Comparison of ENCODE assay signal across 24 cellular contexts in genomic region chr2:3703741-3704355, GRCh38. TPM values are rescaled to one million over a fixed set of nuclear protein-coding genes. Genes with fewer than 3 reads are reported as not detected.
DNase-seq lines count a peak whose midpoint lies in the region; ATAC-seq, FAIRE-seq and TF ChIP-seq lines count a peak whose summit lies in the region.
"Had no signal": no experiment of that assay in that cellular context is flagged by ENCODE, and none has a peak within 500 bp of the region (broad histone marks: within the 10 kb centered on the region; RNA-seq: fewer than 3 reads in every experiment).

No MANE protein-coding gene starts in this region.

- H3K4me2 ChIP-seq in A549 (peak overlapping the region; percentile 59), GM23338 (peak overlapping the region; percentile 76; the same call in 1 of the 2 replicates), HepG2 (ENCODE audit: low read depth, low read length) (no peak overlapping the region)
- H3K4me2 ChIP-seq: KMS-11 had no signal

- H3K9me3 ChIP-seq in A549: peaks cover 2% of the 10 kb centered on the region; the same call in 1 of the 3 replicates
- no peaks in the 10 kb centered on the region for H3K9me3 ChIP-seq in ascending aorta
- no peaks in the 10 kb centered on the region for H3K9me3 ChIP-seq in HepG2 (ENCODE audit: low read length)

- CTCF ChIA-PET in A549 (lab: Yijun Ruan, JAX) (no interaction called here), HepG2 (lab: Yijun Ruan, JAX; ENCODE audit: low intra/inter-chr PET ratio, low total read pairs) (no interaction called here)

- H3K36me3 ChIP-seq in GM23338 (ENCODE audit: insufficient read depth): no peaks in the 10 kb centered on the region
- H3K36me3 ChIP-seq in ascending aorta: no peaks in the 10 kb centered on the region
- H3K36me3 ChIP-seq in HepG2 (replicated peaks in 1 of 2; ENCODE audit: control insufficient read depth in 1 of 2, insufficient read depth in 2 of 2, low read length in 2 of 2): no peaks in the 10 kb centered on the region
- H3K36me3 ChIP-seq: WERI-Rb-1 had no signal

- no peak overlapping the region for H3K9ac ChIP-seq in HepG2 (ENCODE audit: insufficient read depth, low read depth, low read length)
- H3K9ac ChIP-seq: KMS-11 had no signal

- H3K4me3 ChIP-seq in A549 (peak overlapping the region; percentile 27), GM23338 (peak overlapping the region; percentile 54), ascending aorta (peak overlapping the region; percentile 44 to 56), HepG2 (replicated peaks in 1 of 3; ENCODE audit: insufficient read depth in 1 of 3, low read depth in 2 of 3, low read length in 3 of 3) (no peak overlapping the region)

- H3K27ac ChIP-seq in A549: no peak overlapping the region
- H3K27ac ChIP-seq in GM23338 (ENCODE audit: low read depth): no peak overlapping the region
- H3K27ac ChIP-seq in ascending aorta: no peak overlapping the region
- no peak overlapping the region for H3K27ac ChIP-seq in HepG2 (ENCODE audit: extremely low read length, insufficient read depth, low read length)
- H3K27ac ChIP-seq: HL-60, KMS-11, WERI-Rb-1 had no signal

- no peak for FAIRE-seq in A549 (lab: Jason Lieb, UNC)
- no peak for FAIRE-seq in HepG2 (lab: Jason Lieb, UNC)
- FAIRE-seq: GM12891 had no signal

- peaks cover 65% of the 10 kb centered on the region for H3K9me3 Mint-ChIP-seq in GM23338
- no peaks in the 10 kb centered on the region for H3K9me3 Mint-ChIP-seq in activated T-cell treated with anti-CD3 and anti-CD28 coated beads, Interleukin-2, amount 50 U/mL, for 4 hours

- BruUV-seq in HepG2 (replicated peaks; lab: Mats Ljungman, UMichigan): no TSS peak

- H3K79me2 ChIP-seq in GM23338 (replicated peaks; ENCODE audit: insufficient read depth): no peaks in the 10 kb centered on the region
- no peaks in the 10 kb centered on the region for H3K79me2 ChIP-seq in HepG2 (ENCODE audit: insufficient read depth, low read length)

- peaks cover 9% of the 10 kb centered on the region for H3K27me3 Mint-ChIP-seq in GM23338 (ENCODE audit: insufficient read depth, low read depth, poor library complexity)
- peaks cover 34% of the 10 kb centered on the region for H3K27me3 Mint-ChIP-seq in activated T-cell treated with anti-CD3 and anti-CD28 coated beads, Interleukin-2, amount 50 U/mL, for 4 hours (ENCODE audit: low read depth)

- no peaks in the 10 kb centered on the region for H3K9me2 ChIP-seq in GM23338 (ENCODE audit: insufficient read depth)

- TF ChIP-seq EP300 in A549 (IDR thresholded peaks at IDR 0.05) (no peak), HepG2 (IDR thresholded peaks at IDR 0.05; ENCODE audit: low read depth in 2 of 2, low read length in 2 of 2) (no peak), HepG2 (CRISPR knock-in tag; IDR thresholded peaks at IDR 0.05; ENCODE audit: borderline replicate concordance) (no peak)

- WGBS in A549 (ENCODE audit: missing lambda C conversion rate): 39% methylated on average over 44 of the region's 75 CpGs
- 91% methylated on average over 75 of the region's 75 CpGs for WGBS in HepG2 (ENCODE audit: low lambda C conversion rate)

- POLR2A ChIA-PET in A549 (lab: Yijun Ruan, JAX): no interaction called here
- POLR2A ChIA-PET in HepG2 (lab: Yijun Ruan, JAX): no interaction called here

- no peak for DNase-seq in A549 (ENCODE audit: low read depth in 1 of 2, low spot score in 1 of 2)
- DNase-seq in GM23338 (ENCODE audit: low spot score): peak; percentile 38
- no peak for DNase-seq in ascending aorta (ENCODE audit: low spot score in 2 of 2)
- no peak for DNase-seq in HepG2 (ENCODE audit: low spot score)
- DNase-seq in COR-L47 (lab: John Stamatoyannopoulos, UW): no peak
- DNase-seq in activated T-cell treated with anti-CD3 and anti-CD28 coated beads, Interleukin-2, amount 50 U/mL, for 4 hours: no peak
- DNase-seq in GM20000 (ENCODE audit: low spot score): no peak
- DNase-seq: activated CD4-positive, alpha-beta memory T cell treated with anti-CD3 and anti-CD28 coated beads, Interleukin-2, amount 10 ng/mL, durations not matched to agents 7 days and 5 days; cerebellar nuclear complex; GDM1; NCI-H1105; NCI-H226; occipital lobe; Right ventricle myocardium superior; stimulated activated CD4-positive, alpha-beta T cell treated with anti-CD3 and anti-CD28 coated beads, Interleukin-2, amount 100 ng/mL, for 48 hours; WERI-Rb-1 had no signal

- H3K36me3 Mint-ChIP-seq in GM23338 (ENCODE audit: low read depth): peaks cover 6% of the 10 kb centered on the region
- no peaks in the 10 kb centered on the region for H3K36me3 Mint-ChIP-seq in activated T-cell treated with anti-CD3 and anti-CD28 coated beads, Interleukin-2, amount 50 U/mL, for 4 hours (ENCODE audit: insufficient read depth)

- TF ChIP-seq POLR2A in A549 (IDR thresholded peaks at IDR 0.05; ENCODE audit: low read length) (no peak), HepG2 (IDR thresholded peaks at IDR 0.05; ENCODE audit: insufficient read depth in 1 of 2, low read depth in 2 of 2, low read length in 2 of 2) (no peak)

- H3K27me3 ChIP-seq in GM23338 (ENCODE audit: insufficient read depth) (peaks cover 32% of the 10 kb centered on the region), ascending aorta (no peaks in the 10 kb centered on the region), HepG2 (ENCODE audit: control insufficient read depth in 1 of 2, insufficient read depth in 2 of 2, low read length in 2 of 2) (peaks cover 0 to 20% of the 10 kb centered on the region in 2 experiments; a peak in 2 of 5 replicates)

- peaks cover 3% of the 10 kb centered on the region; the same call in 1 of the 3 replicates for H3K4me1 Mint-ChIP-seq in GM23338
- H3K4me1 Mint-ChIP-seq in activated T-cell treated with anti-CD3 and anti-CD28 coated beads, Interleukin-2, amount 50 U/mL, for 4 hours (ENCODE audit: low read depth): no peaks in the 10 kb centered on the region
- H3K4me1 Mint-ChIP-seq: activated CD4-positive, alpha-beta memory T cell treated with anti-CD3 and anti-CD28 coated beads, Interleukin-2, amount 10 ng/mL, durations not matched to agents 7 days and 5 days had no signal

- H3F3A ChIP-seq in GM23338 (replicated peaks; ENCODE audit: low read depth): no peaks in the 10 kb centered on the region

- H4K20me1 ChIP-seq in GM23338 (replicated peaks; ENCODE audit: insufficient read depth) (no peaks in the 10 kb centered on the region), HepG2 (ENCODE audit: insufficient read depth, low read length) (no peaks in the 10 kb centered on the region)

- H2AFZ ChIP-seq in GM23338 (peak overlapping the region; percentile 72; the same call in 1 of the 2 replicates), HepG2 (ENCODE audit: low read length) (no peak overlapping the region)

- no peak overlapping the region for H3K27ac Mint-ChIP-seq in GM23338
- H3K27ac Mint-ChIP-seq: activated CD4-positive, alpha-beta memory T cell treated with anti-CD3 and anti-CD28 coated beads, Interleukin-2, amount 10 ng/mL, durations not matched to agents 7 days and 5 days; T-helper 1 cell treated with Interleukin-12 subunit alpha and Interleukin-12 subunit beta and Interleukin-4 antibody, amounts not matched to agents 30 μg/mL and 1 μg/mL, for 36 hours had no signal

- in situ Hi-C loops in HepG2 (cut with HindIII; ENCODE audit: extremely low pct_ligation_motif_present, low pct_unique_long_range_greater_than_20kb): no loop called here

- no peak overlapping the region for H3K4me3 Mint-ChIP-seq in GM23338
- no peak overlapping the region for H3K4me3 Mint-ChIP-seq in activated T-cell treated with anti-CD3 and anti-CD28 coated beads, Interleukin-2, amount 50 U/mL, for 4 hours
- H3K4me3 Mint-ChIP-seq: activated CD4-positive, alpha-beta memory T cell treated with anti-CD3 and anti-CD28 coated beads, Interleukin-2, amount 10 ng/mL, durations not matched to agents 7 days and 5 days; T-helper 1 cell treated with Interleukin-12 subunit alpha and Interleukin-12 subunit beta and Interleukin-4 antibody, amounts not matched to agents 30 μg/mL and 1 μg/mL, for 36 hours had no signal

- H3K4me1 ChIP-seq in A549 (no peaks in the 10 kb centered on the region; the same call in 2 of the 3 replicates), GM23338 (ENCODE audit: insufficient read depth) (peaks cover 4% of the 10 kb centered on the region), ascending aorta (peaks cover 4 to 20% of the 10 kb centered on the region in 2 donors), HepG2 (ENCODE audit: insufficient read depth, low read length) (no peaks in the 10 kb centered on the region)

- ATAC-seq in A549 (peak; percentile 32 to 46; a peak in 4 of 6 replicates), GM23338 (no peak), HepG2 (peak; percentile 27; the same call in 1 of the 3 replicates), GM18498 (IDR thresholded peaks at IDR 0.05; ENCODE audit: unreplicated experiment) (no peak)
- ATAC-seq in activated T-cell treated with anti-CD3 and anti-CD28 coated beads, Interleukin-2, amount 50 U/mL, for 4 hours: no peak
- ATAC-seq: left lobe of liver had no signal

- TF ChIP-seq RAD21 in A549 (conservative IDR thresholded peaks at IDR 0.05 in 1 of 2, IDR thresholded peaks at IDR 0.05 in 1 of 2): no peak
- no peak for TF ChIP-seq RAD21 in HepG2 (CRISPR knock-in tag; IDR thresholded peaks at IDR 0.05)

- TF ChIP-seq CTCF in A549 (IDR thresholded peaks at IDR 0.05): no peak
- no peak for TF ChIP-seq CTCF in GM23338 (conservative IDR thresholded peaks at IDR 0.05; ENCODE audit: low read depth in 2 of 2)
- TF ChIP-seq CTCF in ascending aorta (IDR thresholded peaks at IDR 0.05): no peak
- no peak for TF ChIP-seq CTCF in HepG2 (CRISPR knock-in tag; IDR thresholded peaks at IDR 0.05)
- TF ChIP-seq CTCF in GM20000 (IDR thresholded peaks at IDR 0.05; ENCODE audit: extremely low read depth, missing control alignments): no peak

- intact Hi-C loops in ascending aorta (cut with DNase I) (no loop called here), HepG2 (cut with micrococcal nuclease; ENCODE audit: unreplicated experiment) (no loop called here)

RNA-seq across cellular contexts. Expression of gene DCDC2C, which starts 0.5 kb away (rescaled TPM):
- polyA plus RNA-seq in A549 (2011; rRNA removed): not detected in 2 replicates
- polyA plus RNA-seq in A549 (2012; cell fraction: cytosol; rRNA removed): not detected in 2 replicates
- not detected in 2 replicates for polyA plus RNA-seq in A549 (2012; cell fraction: nucleus; rRNA removed)
- polyA plus RNA-seq in A549 (2017; fragmentation: RNase III; extraction: RNeasy Plus Mini Kit Qiagen cat#74134 plus additional on column Dnase treatment): not detected in 3 replicates
- not detected in 2 replicates for polyA minus RNA-seq in A549 (2011; rRNA and poly(A)+ RNA removed)
- total RNA-seq in GM23338 (2014; rRNA removed; shearing (Covaris generic)): not detected in 2 replicates
- polyA plus RNA-seq in GM23338 (2016; fragmentation: Nextera tagmentation; extraction: Ambion mirVana): 0.45 and 0.50 TPM in 2 replicates
- total RNA-seq in ascending aorta: 2.4 TPM
- total RNA-seq in HepG2 (2016; rRNA removed; fragmentation: Illumina TruSeq; extraction: Trizol): not detected in 2 replicates
- not detected in 2 replicates for total RNA-seq in HepG2 (2016; cell fraction: cytosol; rRNA removed; fragmentation: Illumina TruSeq; extraction: Trizol; ENCODE audit: low read depth)
- total RNA-seq in HepG2 (2016; cell fraction: insoluble cytoplasmic fraction; rRNA removed; fragmentation: Illumina TruSeq; extraction: Trizol): not detected in 2 replicates
- not detected in 2 replicates for total RNA-seq in HepG2 (2016; cell fraction: membrane; rRNA removed; fragmentation: Illumina TruSeq; extraction: Trizol)
- not detected in 2 replicates for total RNA-seq in HepG2 (2016; cell fraction: nucleus; rRNA removed; fragmentation: Illumina TruSeq; extraction: Trizol)
- polyA plus RNA-seq in HepG2 (2011; rRNA removed): not detected in 2 replicates
- not detected in 2 replicates for polyA plus RNA-seq in HepG2 (2011; cell fraction: cytosol; rRNA removed)
- not detected in 2 replicates for polyA plus RNA-seq in HepG2 (2011; cell fraction: nucleus; rRNA removed)
- not detected in 2 replicates for polyA plus RNA-seq in HepG2 (2012)
- not detected in 2 replicates for polyA plus RNA-seq in HepG2 (2016; cell fraction: cytosol; fragmentation: Illumina TruSeq; extraction: Trizol; ENCODE audit: low read depth)
- not detected in 2 replicates for polyA plus RNA-seq in HepG2 (2016; cell fraction: insoluble cytoplasmic fraction; fragmentation: Illumina TruSeq; extraction: Trizol; ENCODE audit: low read depth)
- polyA plus RNA-seq in HepG2 (2016; cell fraction: membrane; fragmentation: Illumina TruSeq; extraction: Trizol; ENCODE audit: low read depth): not detected in 2 replicates
- not detected in 2 replicates for polyA plus RNA-seq in HepG2 (2016; cell fraction: nucleus; fragmentation: Illumina TruSeq; extraction: Trizol; ENCODE audit: insufficient read depth, low read depth)
- not detected in 2 replicates for polyA minus RNA-seq in HepG2 (2011; rRNA and poly(A)+ RNA removed; ENCODE audit: low replicate concordance)
- not detected in 2 replicates for polyA minus RNA-seq in HepG2 (2011; cell fraction: cytosol; rRNA and poly(A)+ RNA removed)
- not detected in 2 replicates for polyA minus RNA-seq in HepG2 (2011; cell fraction: nucleus; rRNA and poly(A)+ RNA removed)
- total RNA-seq in activated T-cell treated with anti-CD3 and anti-CD28 coated beads, Interleukin-2, amount 50 U/mL, for 4 hours: not detected
- total RNA-seq: activated CD4-positive, alpha-beta memory T cell treated with anti-CD3 and anti-CD28 coated beads, Interleukin-2, amount 10 ng/mL, durations not matched to agents 7 days and 5 days; fibroblast of villous mesenchyme; left lobe of liver; Right ventricle myocardium superior had no signal

RNA-seq across cellular contexts. Expression of gene ALLC, which starts 45.8 kb away (rescaled TPM):
- not detected in 2 replicates for polyA plus RNA-seq in A549 (2011; rRNA removed)
- polyA plus RNA-seq in A549 (2012; cell fraction: cytosol; rRNA removed): not detected in 2 replicates
- polyA plus RNA-seq in A549 (2012; cell fraction: nucleus; rRNA removed): not detected in 2 replicates
- not detected in 3 replicates for polyA plus RNA-seq in A549 (2017; fragmentation: RNase III; extraction: RNeasy Plus Mini Kit Qiagen cat#74134 plus additional on column Dnase treatment)
- not detected in 2 replicates for polyA minus RNA-seq in A549 (2011; rRNA and poly(A)+ RNA removed)
- total RNA-seq in GM23338 (2014; rRNA removed; shearing (Covaris generic)): not detected in 2 replicates
- not detected in 2 replicates for polyA plus RNA-seq in GM23338 (2016; fragmentation: Nextera tagmentation; extraction: Ambion mirVana)
- total RNA-seq in ascending aorta: not detected
- 0.11 TPM in 1 of 2 replicates, not detected in the other for total RNA-seq in HepG2 (2016; rRNA removed; fragmentation: Illumina TruSeq; extraction: Trizol)
- total RNA-seq in HepG2 (2016; cell fraction: cytosol; rRNA removed; fragmentation: Illumina TruSeq; extraction: Trizol; ENCODE audit: low read depth): 0.20 TPM in 1 of 2 replicates, not detected in the other
- 0.19 TPM in 1 of 2 replicates, not detected in the other for total RNA-seq in HepG2 (2016; cell fraction: insoluble cytoplasmic fraction; rRNA removed; fragmentation: Illumina TruSeq; extraction: Trizol)
- 0.14 TPM in 1 of 2 replicates, not detected in the other for total RNA-seq in HepG2 (2016; cell fraction: membrane; rRNA removed; fragmentation: Illumina TruSeq; extraction: Trizol)
- 0.25 and 0.43 TPM in 2 replicates for total RNA-seq in HepG2 (2016; cell fraction: nucleus; rRNA removed; fragmentation: Illumina TruSeq; extraction: Trizol)
- polyA plus RNA-seq in HepG2 (2011; rRNA removed): 0.04 and 0.08 TPM in 2 replicates
- 0.03 TPM in 1 of 2 replicates, not detected in the other for polyA plus RNA-seq in HepG2 (2011; cell fraction: cytosol; rRNA removed)
- 0.07 and 0.16 TPM in 2 replicates for polyA plus RNA-seq in HepG2 (2011; cell fraction: nucleus; rRNA removed)
- not detected in 2 replicates for polyA plus RNA-seq in HepG2 (2012)
- not detected in 2 replicates for polyA plus RNA-seq in HepG2 (2016; cell fraction: cytosol; fragmentation: Illumina TruSeq; extraction: Trizol; ENCODE audit: low read depth)
- polyA plus RNA-seq in HepG2 (2016; cell fraction: insoluble cytoplasmic fraction; fragmentation: Illumina TruSeq; extraction: Trizol; ENCODE audit: low read depth): 0.25 TPM in 1 of 2 replicates, not detected in the other
- 0.08 TPM in 1 of 2 replicates, not detected in the other for polyA plus RNA-seq in HepG2 (2016; cell fraction: membrane; fragmentation: Illumina TruSeq; extraction: Trizol; ENCODE audit: low read depth)
- 0.92 and 1.3 TPM in 2 replicates for polyA plus RNA-seq in HepG2 (2016; cell fraction: nucleus; fragmentation: Illumina TruSeq; extraction: Trizol; ENCODE audit: insufficient read depth, low read depth)
- polyA minus RNA-seq in HepG2 (2011; rRNA and poly(A)+ RNA removed; ENCODE audit: low replicate concordance): not detected in 2 replicates
- polyA minus RNA-seq in HepG2 (2011; cell fraction: cytosol; rRNA and poly(A)+ RNA removed): not detected in 2 replicates
- 0.39 TPM in 1 of 2 replicates, not detected in the other for polyA minus RNA-seq in HepG2 (2011; cell fraction: nucleus; rRNA and poly(A)+ RNA removed)
- total RNA-seq in activated T-cell treated with anti-CD3 and anti-CD28 coated beads, Interleukin-2, amount 50 U/mL, for 4 hours: not detected
- total RNA-seq: activated CD4-positive, alpha-beta memory T cell treated with anti-CD3 and anti-CD28 coated beads, Interleukin-2, amount 10 ng/mL, durations not matched to agents 7 days and 5 days; occipital lobe; Right ventricle myocardium superior; temporal lobe had no signal

Comparison
In these comparisons a context has a peak if more than half of its experiments do, and no peak if none do; other contexts are left out.
1. ATAC-seq: peak in A549 (2 of 2) and HepG2 (single experiment); none in GM23338 (single experiment), GM18498 (single experiment) and activated T-cell treated with anti-CD3 and anti-CD28 coated beads, Interleukin-2, amount 50 U/mL, for 4 hours (0 of 2).
2. H3K4me3 ChIP-seq: peak in A549 (single experiment), GM23338 (single experiment) and ascending aorta (2 of 2); none in HepG2 (0 of 3).